In genomic region chr5:145495171-145495570, GRCh38 we compare ENCODE assay signal across 1 cellular context.
A peak's percentile ranks its signal among the peaks of the same experiment; 100 is the strongest.
TF ChIP-seq lines count a peak whose summit lies in the region.

No MANE protein-coding gene starts in this region.

TF ChIP-seq in HCT116, 20 proteins besides CTCF, POLR2A, EP300 and RAD21:
- TF ChIP-seq CEBPB (IDR thresholded peaks at IDR 0.05; ENCODE audit: low read depth) (peak; percentile 25; the same call in 1 of the 2 replicates), SP1 (IDR thresholded peaks at IDR 0.05; ENCODE audit: low read depth) (no peak)
